In genomic region chr12:109111775-109112491, GRCh38 we compare ENCODE assay signal across 8 cellular contexts. TPM values are rescaled to one million over a fixed set of nuclear protein-coding genes. Genes with fewer than 3 reads are reported as not detected.
DNase-seq lines count a peak whose midpoint lies in the region; ATAC-seq and TF ChIP-seq lines count a peak whose summit lies in the region.

No MANE protein-coding gene starts in this region.

- no peaks in the 10 kb centered on the region for H3K9me3 Mint-ChIP-seq in activated naive CD4-positive, alpha-beta T cell treated with anti-CD3 and anti-CD28 coated beads for 36 hours
- H3K9me3 Mint-ChIP-seq in natural killer cell treated with Interleukin-12 subunit alpha and Interleukin-12 subunit beta and Interleukin-15 and Interleukin-18, amount 100 ng/mL, for 72 hours, result no peaks in the 10 kb centered on the region

- H3K4me1 ChIP-seq in PC-3 (ENCODE audit: insufficient read depth, low read length), result no peaks in the 10 kb centered on the region

- H3K4me3 Mint-ChIP-seq in activated naive CD4-positive, alpha-beta T cell treated with anti-CD3 and anti-CD28 coated beads for 36 hours, result peak overlapping the region; percentile 59
- H3K4me3 Mint-ChIP-seq in natural killer cell treated with Interleukin-12 subunit alpha and Interleukin-12 subunit beta and Interleukin-15 and Interleukin-18, amount 100 ng/mL, for 72 hours, result peak overlapping the region; percentile 63

- no peaks in the 10 kb centered on the region for H3K79me2 ChIP-seq in PC-3 (ENCODE audit: low read length)

- peaks cover 14% of the 10 kb centered on the region for H3K36me3 ChIP-seq in PC-3 (ENCODE audit: low read depth, low read length)

- H3K27ac ChIP-seq in PC-3 (ENCODE audit: low read length) (no peak overlapping the region), temporal lobe (ENCODE audit: low read depth, low read length) (peak overlapping the region; percentile 72)

- no peak overlapping the region for H3K9ac ChIP-seq in PC-3 (ENCODE audit: low read length)

- H3K4me1 Mint-ChIP-seq in activated naive CD4-positive, alpha-beta T cell treated with anti-CD3 and anti-CD28 coated beads for 36 hours (ENCODE audit: low read depth), result peaks cover 29% of the 10 kb centered on the region
- peaks cover 0 to 5% of the 10 kb centered on the region in 2 donors for H3K4me1 Mint-ChIP-seq in natural killer cell treated with Interleukin-12 subunit alpha and Interleukin-12 subunit beta and Interleukin-15 and Interleukin-18, amount 100 ng/mL, for 72 hours (ENCODE audit: low read depth in 2 of 2)

- H3K4me3 ChIP-seq in PC-3 (ENCODE audit: low read length) (peak overlapping the region; percentile 61; the same call in 1 of the 2 replicates), foreskin fibroblast (ENCODE audit: low read depth in 1 of 2, low read length in 2 of 2) (peak overlapping the region; percentile 62 to 73)

- peak overlapping the region; percentile 74 for H3K4me2 ChIP-seq in PC-3 (ENCODE audit: low read length)

- TF ChIP-seq CTCF in PC-3 (conservative IDR thresholded peaks at IDR 0.05; ENCODE audit: low read depth, low read length) (peak; percentile 71), foreskin fibroblast (IDR thresholded peaks at IDR 0.05; ENCODE audit: low read depth, low read length) (peak; percentile 89)

- H3K9me3 ChIP-seq in PC-3 (ENCODE audit: low read length), result no peaks in the 10 kb centered on the region

- POLR2A ChIA-PET in PC-3 (lab: Charles Lee; ENCODE audit: unreplicated experiment), result interaction anchor here (0.6 kb wide), 1 partner anchor 35 kb away, joined by 3 read pairs; no protein-coding TSS in a partner anchor

- no peaks in the 10 kb centered on the region for H3K27me3 Mint-ChIP-seq in activated naive CD4-positive, alpha-beta T cell treated with anti-CD3 and anti-CD28 coated beads for 36 hours (ENCODE audit: low read depth)
- no peaks in the 10 kb centered on the region for H3K27me3 Mint-ChIP-seq in natural killer cell treated with Interleukin-12 subunit alpha and Interleukin-12 subunit beta and Interleukin-15 and Interleukin-18, amount 100 ng/mL, for 72 hours

- H3F3A ChIP-seq in PC-3 (ENCODE audit: low read length, unreplicated experiment), result no peaks in the 10 kb centered on the region

- peaks cover 13% of the 10 kb centered on the region for H3K36me3 Mint-ChIP-seq in activated naive CD4-positive, alpha-beta T cell treated with anti-CD3 and anti-CD28 coated beads for 36 hours (ENCODE audit: low read depth)
- peaks cover 5% of the 10 kb centered on the region for H3K36me3 Mint-ChIP-seq in natural killer cell treated with Interleukin-12 subunit alpha and Interleukin-12 subunit beta and Interleukin-15 and Interleukin-18, amount 100 ng/mL, for 72 hours

- CTCF ChIA-PET in PC-3 (lab: Charles Lee), result interaction anchor here (0.5 to 1.3 kb wide), 8 partner anchors 11 to 273 kb away, joined by 3 to 14 read pairs (median 4); no protein-coding TSS in a partner anchor
- CTCF ChIA-PET in activated naive CD4-positive, alpha-beta T cell treated with anti-CD3 and anti-CD28 coated beads for 36 hours (lab: Charles Lee), result interaction anchor here (0.6 to 2.7 kb wide), 24 partner anchors 11 to 669 kb away, joined by 3 to 21 read pairs (median 4); partner anchors contain the start of gene UNG

- intact Hi-C loops in PC-3 (cut with micrococcal nuclease), result loop anchor here (1.0 to 5.0 kb wide), 4 partner anchors 40 to 273 kb away; no protein-coding TSS in a partner anchor
- intact Hi-C loops in activated naive CD4-positive, alpha-beta T cell treated with anti-CD3 and anti-CD28 coated beads for 36 hours (cut with micrococcal nuclease), result loop anchor here (1.0 kb wide), 3 partner anchors 42 to 281 kb away; no protein-coding TSS in a partner anchor

- ATAC-seq in PC-3, result peak; percentile 69
- ATAC-seq in natural killer cell treated with Interleukin-12 subunit alpha and Interleukin-12 subunit beta and Interleukin-15 and Interleukin-18, amount 100 ng/mL, for 72 hours, result no peak
- no peak for ATAC-seq in HG03565 (IDR thresholded peaks at IDR 0.05; ENCODE audit: unreplicated experiment)

- H3K27me3 ChIP-seq in PC-3 (ENCODE audit: low read length), result no peaks in the 10 kb centered on the region

- no peak overlapping the region for H2AFZ ChIP-seq in PC-3 (ENCODE audit: low read length)

- H3K27ac Mint-ChIP-seq in activated naive CD4-positive, alpha-beta T cell treated with anti-CD3 and anti-CD28 coated beads for 36 hours, result peak overlapping the region; percentile 30
- H3K27ac Mint-ChIP-seq in natural killer cell treated with Interleukin-12 subunit alpha and Interleukin-12 subunit beta and Interleukin-15 and Interleukin-18, amount 100 ng/mL, for 72 hours, result no peak overlapping the region

- no TSS peak for BruUV-seq in PC-3 (replicated peaks; lab: Mats Ljungman, UMichigan)

- H3K9me2 ChIP-seq in PC-3 (replicated peaks; ENCODE audit: low read length), result no peaks in the 10 kb centered on the region

- no peaks in the 10 kb centered on the region for H4K20me1 ChIP-seq in PC-3 (ENCODE audit: low read length)

- DNase-seq in NCI-H748 (lab: John Stamatoyannopoulos, UW; ENCODE audit: unreplicated experiment) (peak; percentile 12), NCI-H748 treated with DMSO at 0.1 percent for 48 hours (lab: John Stamatoyannopoulos, UW) (no peak), PC-3 (peak; percentile 74), foreskin fibroblast (peak; percentile 45 to 83)
- DNase-seq in activated naive CD4-positive, alpha-beta T cell treated with anti-CD3 and anti-CD28 coated beads for 36 hours, result peak; percentile 72
- DNase-seq in natural killer cell treated with Interleukin-12 subunit alpha and Interleukin-12 subunit beta and Interleukin-15 and Interleukin-18, amount 100 ng/mL, for 72 hours (ENCODE audit: low spot score), result no peak

RNA-seq across cellular contexts. Expression of gene ACACB, which starts 4.5 kb away (rescaled TPM):
- 21.7 and 22.6 TPM in 2 replicates for total RNA-seq in PC-3 (2014; rRNA removed)
- 10 to 100 TPM; 11.0 to 11.8 TPM for total RNA-seq in activated naive CD4-positive, alpha-beta T cell treated with anti-CD3 and anti-CD28 coated beads for 36 hours
- total RNA-seq in natural killer cell treated with Interleukin-12 subunit alpha and Interleukin-12 subunit beta and Interleukin-15 and Interleukin-18, amount 100 ng/mL, for 72 hours, result 10 to 100 TPM in 1 of 2 donors, 1 to 10 TPM in 1; 3.4 to 11.1 TPM
- total RNA-seq in temporal lobe, result 3.7 TPM

RNA-seq across cellular contexts. Expression of gene UNG, which starts 14.5 kb away (rescaled TPM):
- total RNA-seq in PC-3 (2014; rRNA removed) (168 and 179 TPM in 2 replicates), temporal lobe (21.1 TPM)
- 10 to 100 TPM; 58.2 to 64.0 TPM for total RNA-seq in activated naive CD4-positive, alpha-beta T cell treated with anti-CD3 and anti-CD28 coated beads for 36 hours
- 10 to 100 TPM; 36.1 to 79.3 TPM for total RNA-seq in natural killer cell treated with Interleukin-12 subunit alpha and Interleukin-12 subunit beta and Interleukin-15 and Interleukin-18, amount 100 ng/mL, for 72 hours

RNA-seq across cellular contexts. Expression of gene ALKBH2, which starts 18.7 kb away (rescaled TPM):
- 73.8 and 74.0 TPM in 2 replicates for total RNA-seq in PC-3 (2014; rRNA removed)
- 10 to 100 TPM; 31.1 to 32.7 TPM for total RNA-seq in activated naive CD4-positive, alpha-beta T cell treated with anti-CD3 and anti-CD28 coated beads for 36 hours
- 10 to 100 TPM; 13.7 to 28.6 TPM for total RNA-seq in natural killer cell treated with Interleukin-12 subunit alpha and Interleukin-12 subunit beta and Interleukin-15 and Interleukin-18, amount 100 ng/mL, for 72 hours
- total RNA-seq in temporal lobe, result 14.3 TPM

RNA-seq across cellular contexts. Expression of gene USP30, which starts 59.6 kb away (rescaled TPM):
- 8.5 and 13.6 TPM in 2 replicates for total RNA-seq in PC-3 (2014; rRNA removed)
- 10 to 100 TPM; 11.0 to 11.5 TPM for total RNA-seq in activated naive CD4-positive, alpha-beta T cell treated with anti-CD3 and anti-CD28 coated beads for 36 hours
- total RNA-seq in natural killer cell treated with Interleukin-12 subunit alpha and Interleukin-12 subunit beta and Interleukin-15 and Interleukin-18, amount 100 ng/mL, for 72 hours, result 10 to 100 TPM in 1 of 2 donors, 1 to 10 TPM in 1; 8.5 to 11.4 TPM
- 19.2 TPM for total RNA-seq in temporal lobe

Comparison
In these comparisons a context has a peak if more than half of its experiments do, and no peak if none do; other contexts are left out.
1. DNase-seq: peak in NCI-H748 (single experiment), PC-3 (single experiment), activated naive CD4-positive, alpha-beta T cell treated with anti-CD3 and anti-CD28 coated beads for 36 hours (single experiment) and foreskin fibroblast (2 of 2); none in NCI-H748 treated with DMSO at 0.1 percent for 48 hours (single experiment) and natural killer cell treated with Interleukin-12 subunit alpha and Interleukin-12 subunit beta and Interleukin-15 and Interleukin-18, amount 100 ng/mL, for 72 hours (single experiment).